In genomic region chr18:69400976-69401474, GRCh38 we compare ENCODE assay signal across 8 cellular contexts. TPM values are rescaled to one million over a fixed set of nuclear protein-coding genes. Genes with fewer than 3 reads are reported as not detected.
DNase-seq lines count a peak whose midpoint lies in the region; ATAC-seq, FAIRE-seq and TF ChIP-seq lines count a peak whose summit lies in the region.

No MANE protein-coding gene starts in this region.

- H3K4me1 ChIP-seq in SJSA1 (replicated peaks) = peaks cover 10% of the 10 kb centered on the region
- peaks cover 0 to 4% (median 0%) of the 10 kb centered on the region in 3 donors for H3K4me1 ChIP-seq in pancreas

- WGBS in pancreas, 2 donors = 0 to 1% methylated on average over 10 to 65 of the region's 65 CpGs

- TF ChIP-seq CTCF in fibroblast of villous mesenchyme (IDR thresholded peaks at IDR 0.05; ENCODE audit: insufficient read depth, low read depth, low read length) (no peak), pancreas (IDR thresholded peaks at IDR 0.05) (no peak)

- DNase-seq in SJSA1 (ENCODE audit: low read depth in 1 of 2, low spot score in 2 of 2) (no peak), fibroblast of villous mesenchyme (ENCODE audit: low read depth) (peak; percentile 22), pancreas (peak in 3 of 6 donors; percentile 24 to 72 (median 58)), foreskin melanocyte (no peak), medulla oblongata (ENCODE audit: extremely low spot score) (no peak), RKO (ENCODE audit: low spot score) (no peak)

- no peaks in the 10 kb centered on the region for H3K9me3 ChIP-seq in SJSA1 (replicated peaks)
- no peaks in the 10 kb centered on the region for H3K9me3 ChIP-seq in pancreas

- intact Hi-C loops in pancreas (cut with DNase I) = no loop called here

- no peak for FAIRE-seq in pancreas (lab: Jason Lieb, UNC)

- H3K27me3 ChIP-seq in SJSA1 (replicated peaks) (peaks cover 37% of the 10 kb centered on the region), pancreas (peaks cover 0 to 35% (median 0%) of the 10 kb centered on the region in 4 donors)

- ATAC-seq in GM18498 (IDR thresholded peaks at IDR 0.05; ENCODE audit: unreplicated experiment) = peak; percentile 44
- peak in 3 of 4 donors; percentile 19 to 45 (median 35) for ATAC-seq in pancreas
- ATAC-seq in HG02885 (IDR thresholded peaks at IDR 0.05; ENCODE audit: poor library complexity, unreplicated experiment) = no peak

- H3K27ac ChIP-seq in SJSA1 (no peak overlapping the region), pancreas (no peak overlapping the region)

- peak overlapping the region; percentile 13; the same call in 1 of the 2 replicates for H3K4me3 ChIP-seq in SJSA1
- H3K4me3 ChIP-seq in fibroblast of villous mesenchyme (ENCODE audit: low read depth, low read length) = peak overlapping the region; percentile 61
- peak overlapping the region; percentile 7 to 56 (median 20) for H3K4me3 ChIP-seq in pancreas

- H3K36me3 ChIP-seq in SJSA1 (no peaks in the 10 kb centered on the region), pancreas (no peaks in the 10 kb centered on the region)

RNA-seq across cellular contexts. Expression of gene DOK6, which starts 0.3 kb away (rescaled TPM):
- total RNA-seq in SJSA1 (2014; rRNA removed; shearing (Covaris generic)) = not detected in 2 replicates
- total RNA-seq in fibroblast of villous mesenchyme (2.6 and 6.9 TPM in 2 replicates), pancreas (1 to 10 TPM in 2 of 6 donors, under 1 TPM in 4; 0.19 to 1.3 (median 0.49) TPM)
- polyA plus RNA-seq in pancreas = under 1 TPM; 0.15 to 0.19 TPM
